ENCODE assay signal across 26 cellular contexts in genomic region chr10:45063605-45064231, GRCh38.
DNase-seq lines count a peak whose midpoint lies in the region; ATAC-seq and TF ChIP-seq lines count a peak whose summit lies in the region.
"Had no signal": no experiment of that assay in that cellular context is flagged by ENCODE, and none has a peak within 500 bp of the region (broad histone marks: within the 10 kb centered on the region; RNA-seq: fewer than 3 reads in every experiment).

No MANE protein-coding gene starts in this region.

- no peak for DNase-seq in CD14-positive monocyte (ENCODE audit: low spot score)
- DNase-seq in MV-4-11 (lab: John Stamatoyannopoulos, UW): peak; percentile 44
- DNase-seq in MCF 10A (ENCODE audit: unreplicated experiment): peak; percentile 69
- peak in 1 of 2 donors; percentile 39 for DNase-seq in left lung
- DNase-seq in SIG-M5 treated with dmso at 0.1 percent for 504 hours (lab: John Stamatoyannopoulos, UW; ENCODE audit: unreplicated experiment): no peak
- DNase-seq in activated naive CD4-positive, alpha-beta T cell treated with anti-CD3 and anti-CD28 coated beads, Interleukin-2, amount 50 U/mL, for 16 hours: no peak
- no peak for DNase-seq in cortex of kidney (lab: John Stamatoyannopoulos, UW)
- no peak for DNase-seq in NCI-H1092 treated with DMSO at 0.1 percent for 48 hours (lab: John Stamatoyannopoulos, UW)
- DNase-seq: ACHN; activated CD4-positive, alpha-beta memory T cell treated with anti-CD3 and anti-CD28 coated beads for 36 hours; activated naive CD4-positive, alpha-beta T cell treated with anti-CD3 and anti-CD28 coated beads, Interleukin-2, amount 10 ng/mL, durations not matched to agents 7 days and 5 days; activated T-cell treated with anti-CD3 and anti-CD28 coated beads, Interleukin-2, amount 50 U/mL, for 1 hour; CD4-positive, alpha-beta T cell; colonic mucosa; NCI-H1417; NCI-H524 treated with DMSO at 0.1 percent for 48 hours; psoas muscle; SHP77; stimulated activated CD4-positive, alpha-beta T cell treated with anti-CD3 and anti-CD28 coated beads, Interleukin-4, amount 100 ng/mL, for 24 hours; T-helper 17 cell had no signal

- no peaks in the 10 kb centered on the region for H3K9me3 ChIP-seq in left lung
- H3K9me3 ChIP-seq: body of pancreas, colonic mucosa, gastroesophageal sphincter, psoas muscle had no signal

- no peak overlapping the region for H3K4me3 ChIP-seq in left lung
- H3K4me3 ChIP-seq: body of pancreas, colonic mucosa, gastroesophageal sphincter, psoas muscle had no signal

- intact Hi-C loops in CD14-positive monocyte (cut with micrococcal nuclease) (no loop called here), MCF 10A (cut with micrococcal nuclease) (no loop called here), left lung (cut with DNase I) (no loop called here)

- TF ChIP-seq CTCF in CD14-positive monocyte (IDR thresholded peaks at IDR 0.05) (no peak), MCF 10A (IDR thresholded peaks at IDR 0.05; ENCODE audit: unreplicated experiment) (no peak), left lung (IDR thresholded peaks at IDR 0.05) (no peak)

- H3K27me3 Mint-ChIP-seq in CD14-positive monocyte (ENCODE audit: low read depth in 3 of 3): peaks cover 2 to 5% (median 3%) of the 10 kb centered on the region in 3 donors
- H3K27me3 Mint-ChIP-seq in MCF 10A (ENCODE audit: insufficient read depth, unreplicated experiment): no peaks in the 10 kb centered on the region

- peaks cover 0 to 4% of the 10 kb centered on the region in 2 donors for H3K36me3 Mint-ChIP-seq in CD14-positive monocyte
- no peaks in the 10 kb centered on the region for H3K36me3 Mint-ChIP-seq in MCF 10A (ENCODE audit: insufficient read depth, unreplicated experiment)
- H3K36me3 Mint-ChIP-seq: activated CD4-positive, alpha-beta memory T cell treated with anti-CD3 and anti-CD28 coated beads for 36 hours; activated naive CD4-positive, alpha-beta T cell treated with anti-CD3 and anti-CD28 coated beads, Interleukin-2, amount 10 ng/mL, durations not matched to agents 7 days and 5 days; IgD-negative memory B cell; mesothelial cell of epicardium; WTC11 had no signal

- H3K4me1 Mint-ChIP-seq in CD14-positive monocyte (peaks cover 29% of the 10 kb centered on the region), MCF 10A (ENCODE audit: insufficient read depth, unreplicated experiment) (peaks cover 34% of the 10 kb centered on the region)
- H3K4me1 Mint-ChIP-seq: activated naive CD4-positive, alpha-beta T cell treated with anti-CD3 and anti-CD28 coated beads, Interleukin-2, amount 10 ng/mL, durations not matched to agents 7 days and 5 days; IgD-negative memory B cell; mesothelial cell of epicardium; neural crest cell had no signal

- peak overlapping the region in 3 of 7 donors; percentile 6 to 27 (median 10) for H3K27ac Mint-ChIP-seq in CD14-positive monocyte
- H3K27ac Mint-ChIP-seq in MCF 10A (ENCODE audit: low read depth, unreplicated experiment): peak overlapping the region; percentile 68
- H3K27ac Mint-ChIP-seq: activated CD4-positive, alpha-beta memory T cell treated with anti-CD3 and anti-CD28 coated beads for 36 hours; activated naive CD4-positive, alpha-beta T cell treated with anti-CD3 and anti-CD28 coated beads, Interleukin-2, amount 10 ng/mL, durations not matched to agents 7 days and 5 days; CD4-positive, alpha-beta T cell; IgD-negative memory B cell; mesothelial cell of epicardium; T-helper 17 cell; WTC11 had no signal

- H3K27me3 ChIP-seq in left lung: no peaks in the 10 kb centered on the region
- H3K27me3 ChIP-seq: body of pancreas, colonic mucosa, gastroesophageal sphincter had no signal

- peak overlapping the region; percentile 11 to 70 for H3K4me3 Mint-ChIP-seq in CD14-positive monocyte
- peak overlapping the region; percentile 7 for H3K4me3 Mint-ChIP-seq in MCF 10A (ENCODE audit: unreplicated experiment)
- H3K4me3 Mint-ChIP-seq: activated CD4-positive, alpha-beta memory T cell treated with anti-CD3 and anti-CD28 coated beads for 36 hours; activated naive CD4-positive, alpha-beta T cell treated with anti-CD3 and anti-CD28 coated beads, Interleukin-2, amount 10 ng/mL, durations not matched to agents 7 days and 5 days; CD4-positive, alpha-beta T cell; IgD-negative memory B cell; mesothelial cell of epicardium; neural crest cell; T-helper 17 cell; WTC11 had no signal

- BruUV-seq in MCF 10A (replicated peaks; lab: Mats Ljungman, UMichigan): no TSS peak

- peak; percentile 89 for ATAC-seq in left lung
- ATAC-seq: body of pancreas, gastroesophageal sphincter, psoas muscle, T-helper 17 cell, WTC11 had no signal

- H3K9me3 Mint-ChIP-seq in CD14-positive monocyte: peaks cover 0 to 3% (median 0%) of the 10 kb centered on the region in 7 donors
- H3K9me3 Mint-ChIP-seq in MCF 10A (ENCODE audit: unreplicated experiment): no peaks in the 10 kb centered on the region
- H3K9me3 Mint-ChIP-seq: activated CD4-positive, alpha-beta memory T cell treated with anti-CD3 and anti-CD28 coated beads for 36 hours; activated naive CD4-positive, alpha-beta T cell treated with anti-CD3 and anti-CD28 coated beads, Interleukin-2, amount 10 ng/mL, durations not matched to agents 7 days and 5 days; CD4-positive, alpha-beta T cell; mesothelial cell of epicardium; neural crest cell had no signal

- H3K4me1 ChIP-seq in left lung: peaks cover 0 to 13% of the 10 kb centered on the region in 2 donors
- H3K4me1 ChIP-seq: body of pancreas, colonic mucosa, gastroesophageal sphincter, psoas muscle had no signal

- POLR2A ChIA-PET in MCF 10A (lab: Yijun Ruan, JAX): interaction anchor here (0.9 kb wide), 1 partner anchor 26 kb away, joined by 3 read pairs; no protein-coding TSS in a partner anchor

- H3K36me3 ChIP-seq in left lung: no peaks in the 10 kb centered on the region
- H3K36me3 ChIP-seq: colonic mucosa, gastroesophageal sphincter had no signal

- CTCF ChIA-PET in MCF 10A (lab: Yijun Ruan, JAX): interaction anchor here (0.6 to 0.7 kb wide), 3 partner anchors 60 to 171 kb away, joined by 3 to 4 read pairs (median 3); no protein-coding TSS in a partner anchor

- H3K27ac ChIP-seq in left lung: peak overlapping the region in 1 of 2 donors; percentile 16
- H3K27ac ChIP-seq: body of pancreas, colonic mucosa, gastroesophageal sphincter, psoas muscle had no signal

Comparison
In these comparisons a context has a peak if more than half of its experiments do, and no peak if none do; other contexts are left out.
1. DNase-seq: peak in MV-4-11 (single experiment) and MCF 10A (single experiment); none in CD14-positive monocyte (single experiment), SIG-M5 treated with dmso at 0.1 percent for 504 hours (single experiment), activated naive CD4-positive, alpha-beta T cell treated with anti-CD3 and anti-CD28 coated beads, Interleukin-2, amount 50 U/mL, for 16 hours (single experiment), cortex of kidney (single experiment) and NCI-H1092 treated with DMSO at 0.1 percent for 48 hours (single experiment).